8 cellular contexts compared by ENCODE assay signal in genomic region chr5:142770650-142771609, GRCh38. TPM values are rescaled to one million over a fixed set of nuclear protein-coding genes. Genes with fewer than 3 reads are reported as not detected.
DNase-seq lines count a peak whose midpoint lies in the region; ATAC-seq and TF ChIP-seq lines count a peak whose summit lies in the region.

No MANE protein-coding gene starts in this region.

- ATAC-seq in HG03342 (IDR thresholded peaks at IDR 0.05; ENCODE audit: unreplicated experiment) = peak; percentile 23

- no peak for TF ChIP-seq EP300 in neural cell (conservative IDR thresholded peaks at IDR 0.05; ENCODE audit: poor library complexity, severe bottlenecking)

- peaks cover 13% of the 10 kb centered on the region for H3K27me3 ChIP-seq in neural cell (ENCODE audit: insufficient read depth, low read depth, low read length)

- intact Hi-C loops in activated T-helper 2 cell treated with anti-CD3 and anti-CD28 coated beads, Interferon-gamma antibody, Interleukin-2, Interleukin-4, amounts not matched to agents 10 μg/mL and 5 μg/mL and 100 μg/mL, durations not matched to agents 14 hours and 24 hours and 36 hours (cut with micrococcal nuclease) = loop anchor here (1.0 kb wide), 2 partner anchors 12 to 29 kb away; no protein-coding TSS in a partner anchor

- peak overlapping the region; percentile 89 for H3K27ac Mint-ChIP-seq in activated T-helper 2 cell treated with anti-CD3 and anti-CD28 coated beads, Interferon-gamma antibody, Interleukin-2, Interleukin-4, amounts not matched to agents 10 μg/mL and 5 μg/mL and 100 μg/mL, durations not matched to agents 14 hours and 24 hours and 36 hours

- TF ChIP-seq RAD21 in neural cell (conservative IDR thresholded peaks at IDR 0.05) = no peak

- no peaks in the 10 kb centered on the region for H3K36me3 ChIP-seq in neural cell (ENCODE audit: insufficient read depth, low read length)

- H3K79me2 ChIP-seq in neural cell (replicated peaks; ENCODE audit: insufficient read depth, low read length) = no peaks in the 10 kb centered on the region

- H3K9ac ChIP-seq in neural cell (ENCODE audit: low read length) = peak overlapping the region; percentile 85

- peak overlapping the region; percentile 86 for H2AFZ ChIP-seq in neural cell (ENCODE audit: low read depth, low read length)

- peak; percentile 20 for DNase-seq in AG10803 (ENCODE audit: low read depth)
- DNase-seq in GM19238 (ENCODE audit: insufficient read length, low spot score) = peak; percentile 29
- DNase-seq in activated T-helper 2 cell treated with anti-CD3 and anti-CD28 coated beads, Interferon-gamma antibody, Interleukin-2, Interleukin-4, amounts not matched to agents 10 μg/mL and 5 μg/mL and 100 μg/mL, durations not matched to agents 14 hours and 24 hours and 36 hours (ENCODE audit: low spot score) = peak; percentile 65
- DNase-seq in foreskin fibroblast = peak in 1 of 2 donors; percentile 61
- DNase-seq in superior temporal gyrus (ENCODE audit: extremely low spot score) = peak; percentile 66

- H3K9me3 Mint-ChIP-seq in activated T-helper 2 cell treated with anti-CD3 and anti-CD28 coated beads, Interferon-gamma antibody, Interleukin-2, Interleukin-4, amounts not matched to agents 10 μg/mL and 5 μg/mL and 100 μg/mL, durations not matched to agents 14 hours and 24 hours and 36 hours = no peaks in the 10 kb centered on the region

- TF ChIP-seq CTCF in AG10803 (conservative IDR thresholded peaks at IDR 0.05; ENCODE audit: low read length) = no peak
- TF ChIP-seq CTCF in foreskin fibroblast (IDR thresholded peaks at IDR 0.05; ENCODE audit: low read depth, low read length) = peak; percentile 1
- TF ChIP-seq CTCF in neural cell (IDR thresholded peaks at IDR 0.05; ENCODE audit: poor library complexity, severe bottlenecking) = peak; percentile 47

- H3K9me2 ChIP-seq in neural cell (ENCODE audit: insufficient read depth, low read length) = no peaks in the 10 kb centered on the region

- peak overlapping the region; percentile 91 for H3K4me3 Mint-ChIP-seq in activated T-helper 2 cell treated with anti-CD3 and anti-CD28 coated beads, Interferon-gamma antibody, Interleukin-2, Interleukin-4, amounts not matched to agents 10 μg/mL and 5 μg/mL and 100 μg/mL, durations not matched to agents 14 hours and 24 hours and 36 hours (ENCODE audit: low read depth)

- peak overlapping the region; percentile 21 for H3K27ac ChIP-seq in neural cell (ENCODE audit: low read length)

- no peaks in the 10 kb centered on the region for H3K27me3 Mint-ChIP-seq in activated T-helper 2 cell treated with anti-CD3 and anti-CD28 coated beads, Interferon-gamma antibody, Interleukin-2, Interleukin-4, amounts not matched to agents 10 μg/mL and 5 μg/mL and 100 μg/mL, durations not matched to agents 14 hours and 24 hours and 36 hours (ENCODE audit: low read depth)

- H3K36me3 Mint-ChIP-seq in activated T-helper 2 cell treated with anti-CD3 and anti-CD28 coated beads, Interferon-gamma antibody, Interleukin-2, Interleukin-4, amounts not matched to agents 10 μg/mL and 5 μg/mL and 100 μg/mL, durations not matched to agents 14 hours and 24 hours and 36 hours (ENCODE audit: low read depth) = no peaks in the 10 kb centered on the region

- H3F3A ChIP-seq in neural cell (ENCODE audit: insufficient read depth, low read length, poor library complexity, severe bottlenecking) = no peaks in the 10 kb centered on the region

- H3K4me2 ChIP-seq in neural cell (ENCODE audit: low read length) = peak overlapping the region; percentile 90

- no peaks in the 10 kb centered on the region for H4K20me1 ChIP-seq in neural cell (ENCODE audit: insufficient read depth)

- no peaks in the 10 kb centered on the region for H3K9me3 ChIP-seq in neural cell (ENCODE audit: low read length)

- H3K4me3 ChIP-seq in AG10803 (ENCODE audit: low read length) = peak overlapping the region; percentile 95
- peak overlapping the region; percentile 59 to 88 for H3K4me3 ChIP-seq in foreskin fibroblast (ENCODE audit: low read depth in 1 of 2, low read length in 2 of 2)
- peak overlapping the region; percentile 87 for H3K4me3 ChIP-seq in neural cell (ENCODE audit: low read length)

- H3K4me1 Mint-ChIP-seq in activated T-helper 2 cell treated with anti-CD3 and anti-CD28 coated beads, Interferon-gamma antibody, Interleukin-2, Interleukin-4, amounts not matched to agents 10 μg/mL and 5 μg/mL and 100 μg/mL, durations not matched to agents 14 hours and 24 hours and 36 hours (ENCODE audit: low read depth) = peaks cover 34% of the 10 kb centered on the region

TF ChIP-seq in PFSK-1, 5 proteins besides CTCF, POLR2A, EP300 and RAD21:
- peak; percentile 37; the same call in 1 of the 2 replicates for TF ChIP-seq SIN3A (IDR thresholded peaks at IDR 0.05; ENCODE audit: borderline replicate concordance, insufficient read depth, low read length)
- no peak for TF ChIP-seq POLR2AphosphoS5 (IDR thresholded peaks at IDR 0.05; ENCODE audit: low read depth, low read length)
- no peak for TF ChIP-seq TAF1 (IDR thresholded peaks at IDR 0.05; ENCODE audit: borderline replicate concordance, insufficient read depth, low read length)
- TF ChIP-seq, protein P1, sequence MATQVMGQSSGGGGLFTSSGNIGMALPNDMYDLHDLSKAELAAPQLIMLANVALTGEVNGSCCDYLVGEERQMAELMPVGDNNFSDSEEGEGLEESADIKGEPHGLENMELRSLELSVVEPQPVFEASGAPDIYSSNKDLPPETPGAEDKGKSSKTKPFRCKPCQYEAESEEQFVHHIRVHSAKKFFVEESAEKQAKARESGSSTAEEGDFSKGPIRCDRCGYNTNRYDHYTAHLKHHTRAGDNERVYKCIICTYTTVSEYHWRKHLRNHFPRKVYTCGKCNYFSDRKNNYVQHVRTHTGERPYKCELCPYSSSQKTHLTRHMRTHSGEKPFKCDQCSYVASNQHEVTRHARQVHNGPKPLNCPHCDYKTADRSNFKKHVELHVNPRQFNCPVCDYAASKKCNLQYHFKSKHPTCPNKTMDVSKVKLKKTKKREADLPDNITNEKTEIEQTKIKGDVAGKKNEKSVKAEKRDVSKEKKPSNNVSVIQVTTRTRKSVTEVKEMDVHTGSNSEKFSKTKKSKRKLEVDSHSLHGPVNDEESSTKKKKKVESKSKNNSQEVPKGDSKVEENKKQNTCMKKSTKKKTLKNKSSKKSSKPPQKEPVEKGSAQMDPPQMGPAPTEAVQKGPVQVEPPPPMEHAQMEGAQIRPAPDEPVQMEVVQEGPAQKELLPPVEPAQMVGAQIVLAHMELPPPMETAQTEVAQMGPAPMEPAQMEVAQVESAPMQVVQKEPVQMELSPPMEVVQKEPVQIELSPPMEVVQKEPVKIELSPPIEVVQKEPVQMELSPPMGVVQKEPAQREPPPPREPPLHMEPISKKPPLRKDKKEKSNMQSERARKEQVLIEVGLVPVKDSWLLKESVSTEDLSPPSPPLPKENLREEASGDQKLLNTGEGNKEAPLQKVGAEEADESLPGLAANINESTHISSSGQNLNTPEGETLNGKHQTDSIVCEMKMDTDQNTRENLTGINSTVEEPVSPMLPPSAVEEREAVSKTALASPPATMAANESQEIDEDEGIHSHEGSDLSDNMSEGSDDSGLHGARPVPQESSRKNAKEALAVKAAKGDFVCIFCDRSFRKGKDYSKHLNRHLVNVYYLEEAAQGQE (IDR thresholded peaks at IDR 0.05; ENCODE audit: insufficient read depth in 1 of 2, low read depth in 2 of 2, low read length in 2 of 2) = 0 out of 4 replicates have a peak, but pooled peaks of 1 of the 2 experiments have one; percentile 9
- TF ChIP-seq FOXP2 (optimal IDR thresholded peaks at IDR 0.05; ENCODE audit: borderline replicate concordance, extremely low read depth, extremely low read length, insufficient read depth) = no peak
TF ChIP-seq in PFSK-1: peak in this region for 2.

TF ChIP-seq in neural cell, 6 proteins besides CTCF, POLR2A, EP300 and RAD21:
- TF ChIP-seq, protein P1 (IDR thresholded peaks at IDR 0.05; ENCODE audit: borderline replicate concordance) = peak; percentile 50
- TF ChIP-seq TAF1 (IDR thresholded peaks at IDR 0.05; ENCODE audit: low read depth) = no peak
- no peak for TF ChIP-seq POLR2AphosphoS5 (IDR thresholded peaks at IDR 0.05)
- no peak for TF ChIP-seq SMC3 (conservative IDR thresholded peaks at IDR 0.05; ENCODE audit: poor library complexity)
- TF ChIP-seq MXI1 (conservative IDR thresholded peaks at IDR 0.05; ENCODE audit: poor library complexity, severe bottlenecking) = peak; percentile 53
- TF ChIP-seq EZH2 (IDR thresholded peaks at IDR 0.05; ENCODE audit: borderline replicate concordance, insufficient read depth, low read length, poor library complexity, severe bottlenecking) = no peak

RNA-seq across cellular contexts. Expression of gene ARHGAP26, which starts 0.8 kb away (rescaled TPM):
- polyA plus RNA-seq in PFSK-1 (2012; ENCODE audit: insufficient read length, low read depth) = 6.8 TPM
- 13.6 and 15.1 TPM in 2 replicates for total RNA-seq in activated T-helper 2 cell treated with anti-CD3 and anti-CD28 coated beads, Interferon-gamma antibody, Interleukin-2, Interleukin-4, amounts not matched to agents 10 μg/mL and 5 μg/mL and 100 μg/mL, durations not matched to agents 14 hours and 24 hours and 36 hours
- polyA plus RNA-seq in neural cell = 0.83 and 1.4 TPM in 2 replicates
- polyA minus RNA-seq in neural cell = 6.6 and 7.4 TPM in 2 replicates
